ENCODE assay signal across 8 cellular contexts in genomic region chr1:243253927-243254232, GRCh38. TPM values are rescaled to one million over a fixed set of nuclear protein-coding genes. Genes with fewer than 3 reads are reported as not detected.
DNase-seq lines count a peak whose midpoint lies in the region; ATAC-seq and TF ChIP-seq lines count a peak whose summit lies in the region.

No MANE protein-coding gene starts in this region.

- no peaks in the 10 kb centered on the region for H3K4me1 ChIP-seq in BE2C

- ATAC-seq in GM18502 (IDR thresholded peaks at IDR 0.05; ENCODE audit: poor library complexity, unreplicated experiment), result no peak

- H3K36me3 Mint-ChIP-seq in brain, result peaks cover 28% of the 10 kb centered on the region
- H3K36me3 Mint-ChIP-seq in mesothelial cell of epicardium, result no peaks in the 10 kb centered on the region

- H3K4me1 Mint-ChIP-seq in brain (peaks cover 48% of the 10 kb centered on the region), mesothelial cell of epicardium (peaks cover 40% of the 10 kb centered on the region)

- no peaks in the 10 kb centered on the region for H3K27me3 ChIP-seq in BE2C

- DNase-seq in BE2C, result no peak
- no peak for DNase-seq in HFF-Myc (ENCODE audit: extremely low read depth, low read depth)
- no peak for DNase-seq in mesothelial cell of epicardium (ENCODE audit: low spot score in 2 of 2, unreplicated experiment in 2 of 2)
- DNase-seq in NCI-H510A treated with DMSO at 0.1 percent for 48 hours (lab: John Stamatoyannopoulos, UW), result no peak
- DNase-seq in GF-D8 (lab: John Stamatoyannopoulos, UW), result no peak
- no peak for DNase-seq in T1000 (lab: John Stamatoyannopoulos, UW)

- peak overlapping the region; percentile 97 for H3K4me3 ChIP-seq in BE2C (ENCODE audit: low read depth, low read length)
- H3K4me3 ChIP-seq in HFF-Myc (replicated peaks; ENCODE audit: low read depth, low read length), result peak overlapping the region; percentile 91

- peaks cover 2% of the 10 kb centered on the region for H3K36me3 ChIP-seq in BE2C

- TF ChIP-seq CTCF in BE2C (IDR thresholded peaks at IDR 0.05; ENCODE audit: low read depth, low read length), result no peak
- TF ChIP-seq CTCF in HFF-Myc (IDR thresholded peaks at IDR 0.05; ENCODE audit: low read depth, low read length, missing control alignments), result no peak
- TF ChIP-seq CTCF in brain (conservative IDR thresholded peaks at IDR 0.05), result no peak
- TF ChIP-seq CTCF in mesothelial cell of epicardium (IDR thresholded peaks at IDR 0.05; ENCODE audit: unreplicated experiment), result no peak

- H3K27ac Mint-ChIP-seq in brain, result peak overlapping the region; percentile 99 to 100 (median 100)
- H3K27ac Mint-ChIP-seq in mesothelial cell of epicardium, result peak overlapping the region; percentile 97

- H3K9me3 ChIP-seq in BE2C, result no peaks in the 10 kb centered on the region

- H3K27me3 Mint-ChIP-seq in brain (peaks cover 14% of the 10 kb centered on the region), mesothelial cell of epicardium (ENCODE audit: low read depth) (no peaks in the 10 kb centered on the region)

- H3K9me3 Mint-ChIP-seq in brain (peaks cover 0 to 25% (median 9%) of the 10 kb centered on the region in 5 experiments), mesothelial cell of epicardium (no peaks in the 10 kb centered on the region)

- H3K4me3 Mint-ChIP-seq in brain (peak overlapping the region; percentile 99 to 100 (median 99)), mesothelial cell of epicardium (peak overlapping the region; percentile 96)

RNA-seq across cellular contexts. Expression of gene CEP170, which starts 1.2 kb away (rescaled TPM):
- 89.3 TPM for polyA plus RNA-seq in BE2C (2012; ENCODE audit: insufficient read depth, insufficient read length, low read depth)
- 61.5 TPM for polyA plus RNA-seq in brain (ENCODE audit: insufficient read depth, low read depth, low replicate concordance)
- 118 to 129 TPM (median 120 TPM) in 3 replicates for total RNA-seq in mesothelial cell of epicardium

RNA-seq across cellular contexts. Expression of gene SDCCAG8, which starts 2.0 kb away (rescaled TPM):
- polyA plus RNA-seq in BE2C (2012; ENCODE audit: insufficient read depth, insufficient read length, low read depth), result 25.6 TPM
- 12.3 TPM for polyA plus RNA-seq in brain (ENCODE audit: insufficient read depth, low read depth, low replicate concordance)
- 37.3 to 47.1 TPM (median 39.9 TPM) in 3 replicates for total RNA-seq in mesothelial cell of epicardium
